In the genomic region with DNA sequence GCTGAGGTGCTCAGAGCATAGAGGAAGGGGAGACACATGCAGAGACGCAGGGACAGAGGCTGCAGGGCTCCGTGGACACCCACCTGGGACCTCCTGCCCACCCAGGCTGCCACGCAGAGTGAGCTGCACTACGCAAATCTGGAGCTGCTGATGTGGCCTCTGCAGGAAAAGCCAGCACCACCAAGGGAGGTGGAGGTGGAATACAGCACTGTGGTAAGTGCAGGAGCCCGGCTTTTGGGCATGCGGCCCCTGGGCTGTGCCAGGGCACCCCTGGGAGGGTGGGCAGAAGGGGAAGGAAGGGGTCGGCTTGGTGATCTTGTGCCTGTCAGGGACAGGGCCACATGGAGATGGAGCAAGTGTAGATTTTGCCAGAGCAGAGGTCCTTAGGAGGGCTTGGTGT, we compare ENCODE assay signal across 31 cellular contexts. TPM values are rescaled to one million over a fixed set of nuclear protein-coding genes. Genes with fewer than 3 reads are reported as not detected.
"Had no signal": no experiment of that assay in that cellular context is flagged by ENCODE, and none has a peak within 500 bp of the region (broad histone marks: within the 10 kb centered on the region; RNA-seq: fewer than 3 reads in every experiment).

No MANE protein-coding gene starts in this region.

- H3K9me3 ChIP-seq: ascending aorta, esophagus muscularis mucosa, heart left ventricle, left lung, mucosa of descending colon, ovary, right lobe of liver, testis, transverse colon had no signal

- H3K27ac Mint-ChIP-seq: activated B cell treated with CpG ODN at 0.5 μM for 24 hours; activated CD4-positive, alpha-beta T cell treated with anti-CD3 and anti-CD28 coated beads for 36 hours; activated naive CD4-positive, alpha-beta T cell treated with anti-CD3 and anti-CD28 coated beads for 36 hours; activated naive CD8-positive, alpha-beta T cell treated with anti-CD3 and anti-CD28 coated beads for 36 hours; nephron progenitor cell had no signal

- H3K4me1 Mint-ChIP-seq: nephron progenitor cell had no signal

- H3K27ac ChIP-seq: ascending aorta, brain microvascular endothelial cell, esophagus muscularis mucosa, foreskin keratinocyte, heart left ventricle, left lung, ovary, right lobe of liver, testis, transverse colon had no signal

- DNase-seq: activated B cell treated with CpG ODN at 0.5 μM for 24 hours; activated CD4-positive, alpha-beta T cell treated with anti-CD3 and anti-CD28 coated beads for 36 hours; activated CD4-positive, alpha-beta T cell treated with anti-CD3 and anti-CD28 coated beads, Interleukin-2, amount 50 U/mL, for 4 hours; activated effector memory CD4-positive, alpha-beta T cell treated with Interleukin-2 at 50 U/mL for 16 hours; activated naive CD4-positive, alpha-beta T cell treated with anti-CD3 and anti-CD28 coated beads for 36 hours; activated naive CD8-positive, alpha-beta T cell treated with anti-CD3 and anti-CD28 coated beads for 36 hours; activated T-cell treated with anti-CD3 and anti-CD28 coated beads, Interleukin-2, amount 50 U/mL, for 72 hours; brain microvascular endothelial cell; caudate nucleus; foreskin keratinocyte; heart left ventricle; hypothalamus; mucosa of descending colon; nephron progenitor cell; ovary; right lobe of liver; stimulated activated CD4-positive, alpha-beta T cell treated with anti-CD3 and anti-CD28 coated beads, Interleukin-2, amount 100 ng/mL, for 48 hours; stimulated activated naive CD8-positive, alpha-beta T cell treated with anti-CD3 and anti-CD28 coated beads, Interleukin-15, Interleukin-2, amounts not matched to agents 100 U/mL and 50 U/mL, for 24 hours; T-helper 1 cell; testis; transverse colon had no signal

- ATAC-seq: activated CD4-positive, alpha-beta T cell treated with anti-CD3 and anti-CD28 coated beads for 36 hours; activated T-cell treated with anti-CD3 and anti-CD28 coated beads, Interleukin-2, amount 50 U/mL, for 72 hours; foreskin keratinocyte; heart left ventricle; left lung; mucosa of descending colon; right lobe of liver; stimulated activated naive CD8-positive, alpha-beta T cell treated with anti-CD3 and anti-CD28 coated beads, Interleukin-15, Interleukin-2, amounts not matched to agents 100 U/mL and 50 U/mL, for 24 hours had no signal

- H3K36me3 ChIP-seq: ascending aorta, brain microvascular endothelial cell, esophagus muscularis mucosa, heart left ventricle, ovary, right lobe of liver, transverse colon had no signal

- H3K4me3 Mint-ChIP-seq: activated B cell treated with CpG ODN at 0.5 μM for 24 hours; activated CD4-positive, alpha-beta T cell treated with anti-CD3 and anti-CD28 coated beads for 36 hours; activated naive CD4-positive, alpha-beta T cell treated with anti-CD3 and anti-CD28 coated beads for 36 hours; activated naive CD8-positive, alpha-beta T cell treated with anti-CD3 and anti-CD28 coated beads for 36 hours; activated T-cell treated with anti-CD3 and anti-CD28 coated beads, Interleukin-2, amount 50 U/mL, for 72 hours; nephron progenitor cell; T-helper 2 cell treated with Interferon-gamma antibody and Interleukin-4, amounts not matched to agents 5 μg/mL and 100 μg/mL, for 36 hours had no signal

- H3K27me3 Mint-ChIP-seq: activated B cell treated with CpG ODN at 0.5 μM for 24 hours; activated CD4-positive, alpha-beta T cell treated with anti-CD3 and anti-CD28 coated beads for 36 hours; activated naive CD8-positive, alpha-beta T cell treated with anti-CD3 and anti-CD28 coated beads for 36 hours had no signal

- H3K27me3 ChIP-seq: ascending aorta, brain microvascular endothelial cell, ovary, right lobe of liver, testis, transverse colon had no signal

- H3K4me1 ChIP-seq: ascending aorta, esophagus muscularis mucosa, foreskin keratinocyte had no signal

- H3K4me3 ChIP-seq: ascending aorta, esophagus muscularis mucosa, heart left ventricle, left lung, mucosa of descending colon, ovary, right lobe of liver, testis, transverse colon had no signal

RNA-seq across cellular contexts. Expression of gene CD300A, which starts 15.2 kb away (rescaled TPM):
- total RNA-seq: foreskin keratinocyte, lung microvascular endothelial cell, myocyte had no signal
- polyA plus RNA-seq: foreskin keratinocyte had no signal

RNA-seq across cellular contexts. Expression of gene CD300LB, which starts 49.7 kb away (rescaled TPM):
- total RNA-seq: activated B cell treated with CpG ODN at 0.5 μM for 24 hours; activated CD4-positive, alpha-beta T cell treated with anti-CD3 and anti-CD28 coated beads for 36 hours; activated naive CD4-positive, alpha-beta T cell treated with anti-CD3 and anti-CD28 coated beads for 36 hours; activated naive CD8-positive, alpha-beta T cell treated with anti-CD3 and anti-CD28 coated beads for 36 hours; activated T-cell treated with anti-CD3 and anti-CD28 coated beads, Interleukin-2, amount 50 U/mL, for 72 hours; ascending aorta; foreskin keratinocyte; lung microvascular endothelial cell; myocyte; progenitor cell of endocrine pancreas; renal cortical epithelial cell; skeletal muscle tissue; urinary bladder had no signal
- polyA plus RNA-seq: foreskin keratinocyte had no signal

RNA-seq across cellular contexts. Expression of gene GPRC5C, which starts 49.7 kb away (rescaled TPM):
- total RNA-seq: activated naive CD4-positive, alpha-beta T cell treated with anti-CD3 and anti-CD28 coated beads for 36 hours; myocyte had no signal
